ENCODE assay signal across 1 cellular context in genomic region chr7:134740364-134740763, GRCh38.
TF ChIP-seq lines count a peak whose summit lies in the region.

No MANE protein-coding gene starts in this region.

TF ChIP-seq in IMR-90, 13 proteins besides CTCF, POLR2A, EP300 and RAD21:
- TF ChIP-seq USF2 (IDR thresholded peaks at IDR 0.05; ENCODE audit: low read depth, low read length) (no peak), CEBPB (IDR thresholded peaks at IDR 0.05; ENCODE audit: low read depth, low read length) (no peak), BHLHE40 (IDR thresholded peaks at IDR 0.05; ENCODE audit: low read depth, low read length) (no peak), CHD1 (IDR thresholded peaks at IDR 0.05; ENCODE audit: low read depth, low read length) (no peak), ELK1 (IDR thresholded peaks at IDR 0.05; ENCODE audit: borderline replicate concordance, low read depth, low read length) (no peak), MXI1 (IDR thresholded peaks at IDR 0.05; ENCODE audit: borderline replicate concordance, low read depth, low read length) (no peak), FOS (IDR thresholded peaks at IDR 0.05; ENCODE audit: low read depth, low read length) (no peak), MAFK (IDR thresholded peaks at IDR 0.05; ENCODE audit: low read depth, low read length) (no peak), RCOR1 (IDR thresholded peaks at IDR 0.05; ENCODE audit: insufficient replicate concordance, low read length) (no peak)
